In the genomic region with DNA sequence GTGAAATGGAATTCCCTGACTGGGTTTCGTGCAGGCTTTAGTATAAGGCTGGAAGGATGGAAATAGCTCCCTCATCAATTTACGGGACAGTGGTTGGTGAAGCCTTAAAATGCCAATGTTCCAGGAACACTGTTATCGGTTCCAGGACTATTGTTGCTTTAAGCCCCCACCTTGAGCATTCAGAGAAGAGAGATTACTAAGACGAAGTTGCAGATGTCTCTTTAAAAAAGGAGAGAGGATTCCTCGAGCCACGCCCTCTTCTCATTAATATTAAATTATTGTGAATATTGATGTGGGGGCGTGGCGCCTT, we compare ENCODE assay signal across 9 cellular contexts. TPM values are rescaled to one million over a fixed set of nuclear protein-coding genes. Genes with fewer than 3 reads are reported as not detected.
DNase-seq lines count a peak whose midpoint lies in the region; ATAC-seq, FAIRE-seq and TF ChIP-seq lines count a peak whose summit lies in the region.
"Had no signal": no experiment of that assay in that cellular context is flagged by ENCODE, and none has a peak within 500 bp of the region (broad histone marks: within the 10 kb centered on the region; RNA-seq: fewer than 3 reads in every experiment).

No MANE protein-coding gene starts in this region.

- H3K27me3 ChIP-seq in ACC112 (ENCODE audit: insufficient read depth, low read length) (no peaks in the 10 kb centered on the region), GM12878 (replicated peaks in 1 of 2; ENCODE audit: control insufficient read depth in 2 of 2, insufficient read depth in 2 of 2, low read length in 1 of 2) (0 out of 4 replicates have a peak, but pooled peaks cover 2 to 7% of the 10 kb centered on the region in 2 experiments), lower lobe of right lung (ENCODE audit: low read depth) (peaks cover 34% of the 10 kb centered on the region)
- H3K27me3 ChIP-seq: adrenal gland had no signal

- intact Hi-C loops in GM12878 (cut with micrococcal nuclease; ENCODE audit: unreplicated experiment) (no loop called here), lower lobe of right lung (cut with DNase I) (no loop called here)

- in situ Hi-C loops in GM12878 (cut with MboI): no loop called here

- no peaks in the 10 kb centered on the region for H3K9me3 ChIP-seq in GM12878 (replicated peaks; ENCODE audit: control insufficient read depth, insufficient read depth, low read length)
- no peaks in the 10 kb centered on the region for H3K9me3 ChIP-seq in lower lobe of right lung
- H3K9me3 ChIP-seq: adrenal gland had no signal

- peaks cover 44% of the 10 kb centered on the region for H3K79me2 ChIP-seq in ACC112 (ENCODE audit: control insufficient read depth, insufficient read depth, low read length, unreplicated experiment)
- H3K79me2 ChIP-seq in GM12878 (ENCODE audit: control insufficient read depth, insufficient read depth, low read length): peaks cover 24% of the 10 kb centered on the region

- peak overlapping the region; percentile 68; the same call in 1 of the 2 replicates for H3K4me2 ChIP-seq in GM12878 (ENCODE audit: control insufficient read depth, insufficient read depth)

- H3K9ac ChIP-seq in GM12878 (ENCODE audit: control insufficient read depth, insufficient read depth, low read length): no peak overlapping the region

- CTCF ChIA-PET in GM12878 (lab: Yijun Ruan, JAX): interaction anchor here (1.1 to 5.8 kb wide), 9 partner anchors 9 to 91 kb away, joined by 3 to 68 read pairs (median 6); no protein-coding TSS in a partner anchor

- no peaks in the 10 kb centered on the region for H4K20me1 ChIP-seq in GM12878 (ENCODE audit: control insufficient read depth, insufficient read depth)

- no peak for FAIRE-seq in GM12878 (lab: Jason Lieb, UNC)

- H3K4me1 ChIP-seq in ACC112 (ENCODE audit: control insufficient read depth, insufficient read depth, low read length, unreplicated experiment): peaks cover 56% of the 10 kb centered on the region
- peaks cover 7% of the 10 kb centered on the region; the same call in 1 of the 2 replicates for H3K4me1 ChIP-seq in GM12878 (ENCODE audit: control insufficient read depth, insufficient read depth, low read length)
- H3K4me1 ChIP-seq in lower lobe of right lung: peaks cover 82% of the 10 kb centered on the region

- no peak for TF ChIP-seq POLR2A in GM12878 (IDR thresholded peaks at IDR 0.05; ENCODE audit: low read depth, low read length)

- H3K27ac ChIP-seq in ACC112 (ENCODE audit: low read depth, low read length): no peak overlapping the region
- no peak overlapping the region for H3K27ac ChIP-seq in GM12878 (ENCODE audit: control insufficient read depth, insufficient read depth)
- H3K27ac ChIP-seq in lower lobe of right lung: peak overlapping the region; percentile 81

- TF ChIP-seq CTCF in GM12878 (IDR thresholded peaks at IDR 0.05 in 2 of 3, conservative IDR thresholded peaks at IDR 0.05 in 1 of 3; ENCODE audit: control insufficient read depth in 2 of 3, extremely low read depth in 1 of 3, insufficient read depth in 1 of 3, low read depth in 3 of 3, low read length in 3 of 3) (no peak), lower lobe of right lung (IDR thresholded peaks at IDR 0.05) (no peak)

- POLR2A ChIA-PET in GM12878 (lab: Charles Lee): interaction anchor here (1.0 to 1.7 kb wide), 2 partner anchors 9 to 33 kb away, joined by 3 to 7 read pairs; no protein-coding TSS in a partner anchor

- WGBS in GM12878 (ENCODE audit: insufficient coverage, insufficient replicate concordance, low lambda C conversion rate, missing lambda C conversion rate): 4% methylated on average over 8 of the region's 8 CpGs

- DNase-seq in HCEC 1CT (peak; percentile 78), GM12878 (ENCODE audit: low read depth, low spot score) (no peak), lower lobe of right lung (no peak), NCI-H187 (lab: John Stamatoyannopoulos, UW) (no peak)

- RAD21 ChIA-PET in GM12878 (lab: Charles Lee; ENCODE audit: unreplicated experiment): interaction anchor here (0.9 to 3.3 kb wide), 7 partner anchors 10 to 36 kb away, joined by 3 to 16 read pairs (median 4); no protein-coding TSS in a partner anchor

- ATAC-seq in GM12878 (peak; percentile 59; the same call in 1 of the 3 replicates), lower lobe of right lung (peak in 1 of 2 donors; percentile 49), HG03378 (IDR thresholded peaks at IDR 0.05; ENCODE audit: unreplicated experiment) (no peak), GM18907 (IDR thresholded peaks at IDR 0.05; ENCODE audit: unreplicated experiment) (no peak), HG03521 (IDR thresholded peaks at IDR 0.05; ENCODE audit: unreplicated experiment) (no peak)

- no peak overlapping the region for H2AFZ ChIP-seq in ACC112 (ENCODE audit: low read length, unreplicated experiment)
- H2AFZ ChIP-seq in GM12878 (ENCODE audit: control insufficient read depth, low read depth, low read length): no peak overlapping the region

- BruUV-seq in GM12878 (replicated peaks; lab: Mats Ljungman, UMichigan): no TSS peak

- no peak for TF ChIP-seq EP300 in GM12878 (IDR thresholded peaks at IDR 0.05; ENCODE audit: borderline replicate concordance in 1 of 2, control insufficient read depth in 1 of 2, low read depth in 2 of 2, low read length in 2 of 2)

- H3K4me3 ChIP-seq in ACC112 (ENCODE audit: low read depth, low read length): peak overlapping the region; percentile 97
- H3K4me3 ChIP-seq in GM12878: peak overlapping the region; percentile 70; the same call in 1 of the 2 replicates
- H3K4me3 ChIP-seq in lower lobe of right lung: peak overlapping the region; percentile 63

- TF ChIP-seq RAD21 in GM12878 (IDR thresholded peaks at IDR 0.05; ENCODE audit: insufficient read depth, low read depth, low read length): no peak

- SMC1A ChIA-PET in GM12878 (lab: Charles Lee; ENCODE audit: uncharacterized antibody, unreplicated experiment): interaction anchor here (0.9 to 2.0 kb wide), 7 partner anchors 9 to 37 kb away, joined by 3 to 5 read pairs (median 5); no protein-coding TSS in a partner anchor

- H3K36me3 ChIP-seq in ACC112 (ENCODE audit: insufficient read depth, low read length): no peaks in the 10 kb centered on the region
- H3K36me3 ChIP-seq in GM12878 (ENCODE audit: control insufficient read depth in 2 of 2, insufficient read depth in 2 of 2, low read length in 1 of 2): no peaks in the 10 kb centered on the region
- no peaks in the 10 kb centered on the region for H3K36me3 ChIP-seq in lower lobe of right lung
- H3K36me3 ChIP-seq: adrenal gland had no signal

TF ChIP-seq in GM12878, 131 proteins besides CTCF, POLR2A, EP300 and RAD21:
- TF ChIP-seq ZNF622 (IDR thresholded peaks at IDR 0.05) (no peak), SIX5 (IDR thresholded peaks at IDR 0.05; ENCODE audit: low read depth, low read length, severe bottlenecking) (no peak), RELA (IDR thresholded peaks at IDR 0.05; ENCODE audit: borderline replicate concordance, partially characterized antibody) (no peak), SUPT20H (IDR thresholded peaks at IDR 0.05; ENCODE audit: borderline replicate concordance, control insufficient read depth, low read depth, low read length) (no peak), TCF3 (IDR thresholded peaks at IDR 0.05; ENCODE audit: borderline replicate concordance, insufficient read depth, low read depth, low read length) (no peak), MXI1 (IDR thresholded peaks at IDR 0.05; ENCODE audit: low read depth, low read length) (no peak), CBFB (IDR thresholded peaks at IDR 0.05; ENCODE audit: low read depth) (no peak), POU2F2 (IDR thresholded peaks at IDR 0.05; ENCODE audit: borderline replicate concordance, low read depth, low read length) (peak; percentile 96)

RNA-seq across cellular contexts. Expression of a gene that starts 0.2 kb away (rescaled TPM):
- total RNA-seq in GM12878 (2013; cell fraction: nucleolus; rRNA removed): 3.5 and 4.3 TPM in 2 replicates
- total RNA-seq in GM12878 (2014; rRNA removed) (0.11 and 1.2 TPM in 2 replicates), GM12878 (2014; rRNA removed; fragmentation: Illumina TruSeq; extraction: Trizol) (0.04 TPM in 1 of 2 replicates, not detected in the other), GM12878 (2021) (1.0 and 1.4 TPM in 2 replicates), lower lobe of right lung (40.5 TPM)
- 0.91 TPM for polyA plus RNA-seq in GM12878 (2011; ENCODE audit: low read depth)
- polyA plus RNA-seq in GM12878 (2011; rRNA removed) (0.18 and 0.26 TPM in 2 replicates), GM12878 (2014; fragmentation: Illumina TruSeq; extraction: Trizol) (0.25 and 0.28 TPM in 2 replicates), GM12878 (2014; fragmentation: Nextera tagmentation; extraction: Ambion mirVana) (under 1 TPM; 0.03 to 0.13 TPM), GM12878 (2014; rRNA removed) (0.20 and 0.28 TPM in 2 replicates), GM12878 (2016; fragmentation: Nextera tagmentation; extraction: Ambion mirVana) (under 1 TPM; 0.24 to 0.27 TPM)
- polyA plus RNA-seq in GM12878 (2011; cell fraction: cytosol; rRNA removed): 0.20 and 0.30 TPM in 2 replicates
- 0.37 and 0.75 TPM in 2 replicates for polyA plus RNA-seq in GM12878 (2011; cell fraction: nucleus; rRNA removed)
- 2.7 and 3.3 TPM in 2 replicates for polyA plus RNA-seq in GM12878 (2012)
- 0.31 and 0.37 TPM in 2 replicates for polyA minus RNA-seq in GM12878 (2011; rRNA and poly(A)+ RNA removed)
- 0.94 and 2.4 TPM in 2 replicates for polyA minus RNA-seq in GM12878 (2011; cell fraction: cytosol; rRNA and poly(A)+ RNA removed)
- 0.36 and 0.67 TPM in 2 replicates for polyA minus RNA-seq in GM12878 (2011; cell fraction: nucleus; rRNA and poly(A)+ RNA removed)
